ENCODE assay signal across 11 cellular contexts in genomic region chr17:44971776-44972483, GRCh38. TPM values are rescaled to one million over a fixed set of nuclear protein-coding genes. Genes with fewer than 3 reads are reported as not detected.
A peak's percentile ranks its signal among the peaks of the same experiment; 100 is the strongest.
DNase-seq lines count a peak whose midpoint lies in the region.
"Had no signal": no experiment of that assay in that cellular context is flagged by ENCODE, and none has a peak within 500 bp of the region (broad histone marks: within the 10 kb centered on the region; RNA-seq: fewer than 3 reads in every experiment).

No MANE protein-coding gene starts in this region.

- H3K4me2 ChIP-seq in BLaER1 (peak overlapping the region; percentile 94; the same call in 1 of the 2 replicates), Karpas-422 (ENCODE audit: low read depth, low read length, poor library complexity, severe bottlenecking) (no peak overlapping the region)

- H3K27ac ChIP-seq in BLaER1 (no peak overlapping the region), Karpas-422 (ENCODE audit: low read length) (no peak overlapping the region)
- H3K27ac ChIP-seq: VCaP had no signal

- H3K27me3 ChIP-seq in BLaER1 (peaks cover 30% of the 10 kb centered on the region), Karpas-422 (ENCODE audit: low read length) (no peaks in the 10 kb centered on the region)

- no peaks in the 10 kb centered on the region for H3K79me2 ChIP-seq in Karpas-422 (ENCODE audit: low read length)

- H3K9ac ChIP-seq in BLaER1 (no peak overlapping the region), Karpas-422 (ENCODE audit: low read length) (no peak overlapping the region)

- H3K9me2 ChIP-seq in Karpas-422 (replicated peaks; ENCODE audit: insufficient read depth, low read length) = no peaks in the 10 kb centered on the region

- H4K20me1 ChIP-seq in BLaER1 (peaks cover 9% of the 10 kb centered on the region), Karpas-422 (ENCODE audit: insufficient read depth, low read depth, low read length) (no peaks in the 10 kb centered on the region)

- H3K9me3 ChIP-seq in BLaER1 = no peaks in the 10 kb centered on the region
- H3K9me3 ChIP-seq in Karpas-422 (ENCODE audit: low read length) = no peaks in the 10 kb centered on the region

- H3K4me3 ChIP-seq in BLaER1 = no peak overlapping the region
- no peak overlapping the region for H3K4me3 ChIP-seq in Karpas-422 (ENCODE audit: low read length)

- no peaks in the 10 kb centered on the region for H3K36me3 ChIP-seq in BLaER1
- H3K36me3 ChIP-seq in Karpas-422 (ENCODE audit: insufficient read depth, low read length) = no peaks in the 10 kb centered on the region

- DNase-seq in NCI-H69 (lab: John Stamatoyannopoulos, UW) (peak; percentile 80), astrocyte of the hippocampus (ENCODE audit: low read depth, low spot score) (peak; percentile 63), renal cortical epithelial cell (ENCODE audit: low read depth) (peak; percentile 80), GM19240 (ENCODE audit: insufficient read length, low spot score) (no peak), NCI-H524 treated with DMSO at 0.1 percent for 48 hours (lab: John Stamatoyannopoulos, UW) (no peak), C1 segment of cervical spinal cord (lab: John Stamatoyannopoulos, UW) (no peak), Karpas-422 (no peak)
- DNase-seq: NCI-H1092 treated with DMSO at 0.1 percent for 48 hours had no signal

- H2AFZ ChIP-seq in Karpas-422 (ENCODE audit: low read length) = no peak overlapping the region

- H3K4me1 ChIP-seq in BLaER1 (peaks cover 62% of the 10 kb centered on the region), Karpas-422 (ENCODE audit: low read length) (peaks cover 15% of the 10 kb centered on the region)

RNA-seq across cellular contexts. Expression of gene C1QL1, which starts 3.8 kb away (rescaled TPM):
- 0.35 and 0.45 TPM in 2 replicates for total RNA-seq in renal cortical epithelial cell
- total RNA-seq in Karpas-422 (2014; rRNA removed; shearing (Covaris generic); ENCODE audit: low replicate concordance) = not detected in 2 replicates
- total RNA-seq: natural killer cell treated with Interleukin-12 subunit alpha and Interleukin-12 subunit beta and Interleukin-15 and Interleukin-18, amount 100 ng/mL, for 72 hours had no signal

RNA-seq across cellular contexts. Expression of gene KIF18B, which starts 24.4 kb away (rescaled TPM):
- total RNA-seq in renal cortical epithelial cell = 0.15 and 0.87 TPM in 2 replicates
- 8.5 and 11.8 TPM in 2 replicates for total RNA-seq in Karpas-422 (2014; rRNA removed; shearing (Covaris generic); ENCODE audit: low replicate concordance)

RNA-seq across cellular contexts. Expression of gene GFAP, which starts 56.6 kb away (rescaled TPM):
- total RNA-seq in renal cortical epithelial cell = 1.2 and 8.2 TPM in 2 replicates
- total RNA-seq in Karpas-422 (2014; rRNA removed; shearing (Covaris generic); ENCODE audit: low replicate concordance) = not detected in 2 replicates
- total RNA-seq: natural killer cell treated with Interleukin-12 subunit alpha and Interleukin-12 subunit beta and Interleukin-15 and Interleukin-18, amount 100 ng/mL, for 72 hours had no signal

Comparison
In these comparisons a context has a peak if more than half of its experiments do, and no peak if none do; other contexts are left out.
1. DNase-seq: peak in NCI-H69 (single experiment), astrocyte of the hippocampus (single experiment) and renal cortical epithelial cell (single experiment); none in GM19240 (single experiment), NCI-H524 treated with DMSO at 0.1 percent for 48 hours (single experiment), C1 segment of cervical spinal cord (0 of 14) and Karpas-422 (single experiment).